In the genomic region with DNA sequence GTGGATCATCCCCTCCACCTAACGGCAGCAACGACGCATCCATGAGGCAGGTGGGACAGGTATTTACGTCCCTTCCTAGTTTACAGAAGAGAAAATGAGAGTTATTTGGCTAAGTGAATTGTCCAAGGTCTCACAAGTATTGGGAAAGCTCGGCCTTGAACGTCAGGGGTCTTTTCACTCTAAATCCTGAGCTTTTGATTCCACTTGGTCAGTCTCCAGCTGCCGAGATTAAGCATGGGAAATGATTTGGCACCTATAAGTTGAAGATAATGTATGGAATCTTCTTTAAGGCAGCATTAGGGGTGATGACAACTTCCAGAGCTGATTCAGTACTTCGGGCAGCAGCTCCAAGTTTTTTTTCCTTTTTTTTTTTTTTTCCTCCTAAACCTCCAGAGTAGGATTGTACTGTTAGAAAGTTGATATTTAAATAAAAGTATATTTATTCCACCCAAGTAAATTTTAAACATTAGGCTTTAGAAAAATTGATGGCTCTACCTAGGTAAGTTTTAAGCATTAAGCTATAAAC, we compare ENCODE assay signal across 8 cellular contexts. TPM values are rescaled to one million over a fixed set of nuclear protein-coding genes. Genes with fewer than 3 reads are reported as not detected.
DNase-seq lines count a peak whose midpoint lies in the region; ATAC-seq and TF ChIP-seq lines count a peak whose summit lies in the region.

No MANE protein-coding gene starts in this region.

- 0 out of 2 replicates have a peak, but pooled peaks cover 4% of the 10 kb centered on the region for H3F3A ChIP-seq in PC-9 (ENCODE audit: insufficient read depth, low read depth)

- no peaks in the 10 kb centered on the region for H4K20me1 ChIP-seq in PC-9 (ENCODE audit: insufficient read depth)

- H3K27me3 ChIP-seq in PC-9 (ENCODE audit: insufficient read depth, low read depth) (no peaks in the 10 kb centered on the region), esophagus squamous epithelium (no peaks in the 10 kb centered on the region)

- H3K27ac ChIP-seq in PC-9 (no peak overlapping the region), esophagus squamous epithelium (peak overlapping the region in 3 of 4 donors; percentile 72 to 79 (median 75))

- H3K4me2 ChIP-seq in PC-9 = peak overlapping the region; percentile 96

- no peaks in the 10 kb centered on the region for H3K36me3 ChIP-seq in PC-9 (ENCODE audit: low read depth)
- no peaks in the 10 kb centered on the region for H3K36me3 ChIP-seq in esophagus squamous epithelium

- TF ChIP-seq CTCF in PC-9 (conservative IDR thresholded peaks at IDR 0.05) (no peak), esophagus squamous epithelium (IDR thresholded peaks at IDR 0.05) (no peak)

- no TSS peak for BruUV-seq in PC-9 (replicated peaks; lab: Mats Ljungman, UMichigan)

- intact Hi-C loops in PC-9 (cut with micrococcal nuclease; ENCODE audit: unreplicated experiment) (loop anchor here (5.0 kb wide), 2 partner anchors 47 to 162 kb away; no protein-coding TSS in a partner anchor), esophagus squamous epithelium (cut with DNase I) (no loop called here)

- no peaks in the 10 kb centered on the region for H3K9me2 ChIP-seq in PC-9 (ENCODE audit: insufficient read depth)

- peak overlapping the region; percentile 99 for H2AFZ ChIP-seq in PC-9

- no peak for ATAC-seq in HG03280 (IDR thresholded peaks at IDR 0.05; ENCODE audit: unreplicated experiment)

- TF ChIP-seq POLR2A in esophagus squamous epithelium (IDR thresholded peaks at IDR 0.05) = no peak

- CTCF ChIA-PET in PC-9 (lab: Charles Lee) = interaction anchor here (0.6 to 1.2 kb wide), 6 partner anchors 21 to 332 kb away, joined by 3 to 15 read pairs (median 4); no protein-coding TSS in a partner anchor

- no peaks in the 10 kb centered on the region for H3K79me2 ChIP-seq in PC-9 (ENCODE audit: low read depth)

- H3K4me3 ChIP-seq in PC-9 (peak overlapping the region; percentile 99), esophagus squamous epithelium (peak overlapping the region; percentile 91 to 100 (median 96))

- peaks cover 11% of the 10 kb centered on the region; the same call in 1 of the 2 replicates for H3K4me1 ChIP-seq in PC-9 (replicated peaks; ENCODE audit: insufficient read depth)
- peaks cover 0 to 27% (median 3%) of the 10 kb centered on the region in 3 donors for H3K4me1 ChIP-seq in esophagus squamous epithelium

- POLR2A ChIA-PET in PC-9 (lab: Charles Lee; ENCODE audit: unreplicated experiment) = interaction anchor here (0.5 to 0.6 kb wide), 2 partner anchors 46 to 178 kb away, joined by 4 to 5 read pairs; no protein-coding TSS in a partner anchor

- H3K9me3 ChIP-seq in PC-9 (ENCODE audit: insufficient read depth, low read depth) = no peaks in the 10 kb centered on the region
- H3K9me3 ChIP-seq in esophagus squamous epithelium = no peaks in the 10 kb centered on the region

- in situ Hi-C loops in G401 (cut with HindIII; ENCODE audit: low sequenced_read_pairs) = no loop called here

- DNase-seq in G401 (ENCODE audit: low spot score) = peak; percentile 31
- DNase-seq in PC-9 = no peak
- no peak for DNase-seq in esophagus squamous epithelium (lab: John Stamatoyannopoulos, UW)
- peak; percentile 7 for DNase-seq in putamen (ENCODE audit: low spot score)
- no peak for DNase-seq in DMS153 (lab: John Stamatoyannopoulos, UW)
- DNase-seq in UCSD-AML1 (lab: John Stamatoyannopoulos, UW; ENCODE audit: unreplicated experiment) = no peak
- DNase-seq in NCI-H2029 treated with DMSO at 0.1 percent for 48 hours (lab: John Stamatoyannopoulos, UW) = no peak

- WGBS in esophagus squamous epithelium, 2 donors = 1 to 8% methylated on average over 5 to 8 of the region's 8 CpGs

RNA-seq across cellular contexts. Expression of a gene that starts 0.7 kb away (rescaled TPM):
- total RNA-seq in G401 (2014; rRNA removed; shearing (Covaris generic)) = 44.1 and 59.4 TPM in 2 replicates
- total RNA-seq in PC-9 (2021) (7.3 and 7.5 TPM in 2 replicates), esophagus squamous epithelium (1 to 10 TPM; 3.1 to 8.0 (median 3.9) TPM)

RNA-seq across cellular contexts. Expression of a gene that starts 44.9 kb away (rescaled TPM):
- total RNA-seq in G401 (2014; rRNA removed; shearing (Covaris generic)) = 44.1 and 44.6 TPM in 2 replicates
- 148 and 195 TPM in 2 replicates for total RNA-seq in PC-9 (2021)
- total RNA-seq in esophagus squamous epithelium = 10 to 100 TPM; 17.0 to 50.9 (median 23.9) TPM

RNA-seq across cellular contexts. Expression of a gene that starts 58.5 kb away (rescaled TPM):
- total RNA-seq in G401 (2014; rRNA removed; shearing (Covaris generic)) = 197 and 253 TPM in 2 replicates
- total RNA-seq in PC-9 (2021) = 0.41 TPM in 1 of 2 replicates, not detected in the other
- total RNA-seq in esophagus squamous epithelium = not detected

Comparison
In these comparisons a context has a peak if more than half of its experiments do, and no peak if none do; other contexts are left out.
1. DNase-seq: peak in G401 (single experiment) and putamen (single experiment); none in PC-9 (0 of 2), esophagus squamous epithelium (single experiment), DMS153 (single experiment), UCSD-AML1 (single experiment) and NCI-H2029 treated with DMSO at 0.1 percent for 48 hours (single experiment).
2. RNA of a gene that starts 58.5 kb away (total RNA-seq): 197 to 253 TPM in G401; 0.41 TPM in PC-9 and not detected in esophagus squamous epithelium; every median in the first group is over 100 times any median in the second.